In the genomic region with DNA sequence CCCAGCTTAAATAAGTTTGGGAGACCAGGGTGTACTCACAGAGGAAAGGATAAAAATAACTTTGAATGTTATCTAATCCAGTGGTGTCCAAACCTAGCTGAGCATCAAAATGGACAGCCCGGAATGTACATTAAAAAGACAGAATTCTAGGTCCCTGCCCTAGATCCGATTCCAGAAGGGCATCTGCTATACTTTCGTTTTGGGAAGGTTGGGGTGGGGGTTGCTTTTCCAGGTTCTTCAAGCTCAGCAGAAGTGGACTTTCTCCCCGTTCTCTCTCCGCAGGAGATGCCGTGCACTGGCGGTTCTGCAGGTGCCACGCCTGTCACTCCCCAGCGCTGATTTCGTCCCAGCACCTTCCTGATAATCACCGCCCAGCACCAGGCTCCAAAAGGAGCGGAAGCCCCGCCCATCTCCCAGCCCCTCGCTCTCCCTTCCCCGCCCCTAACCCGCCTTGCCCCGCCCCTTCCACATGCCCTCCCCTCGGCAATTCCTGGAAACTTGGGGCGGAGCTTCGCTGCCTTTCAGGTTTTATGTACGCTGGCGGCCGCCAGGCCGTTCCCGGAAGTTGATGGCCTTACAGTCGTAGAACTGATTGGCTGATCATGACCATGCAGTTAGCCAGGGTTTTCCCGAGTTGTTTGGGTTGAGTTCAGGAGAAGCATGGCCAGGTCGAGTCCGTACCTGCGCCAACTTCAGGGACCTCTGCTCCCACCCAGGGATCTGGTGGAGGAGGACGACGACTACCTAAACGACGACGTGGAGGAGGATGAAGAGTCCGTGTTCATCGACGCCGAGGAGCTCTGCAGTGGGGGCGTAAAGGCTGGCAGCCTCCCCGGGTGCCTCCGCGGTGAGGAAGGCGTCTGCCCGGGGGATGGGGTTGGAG, we compare ENCODE assay signal across 8 cellular contexts. TPM values are rescaled to one million over a fixed set of nuclear protein-coding genes. Genes with fewer than 3 reads are reported as not detected.
DNase-seq lines count a peak whose midpoint lies in the region; ATAC-seq and TF ChIP-seq lines count a peak whose summit lies in the region.

A gene (plus strand): TSS at position 550 of the 883 bp plus-strand sequence. CDS start 111 bp downstream, at position 661.

- H3K27me3 Mint-ChIP-seq in activated T-helper 1 cell treated with anti-CD3 and anti-CD28 coated beads, Interleukin-12 subunit alpha, Interleukin-12 subunit beta, Interleukin-2, Interleukin-4 antibody, amounts not matched to agents 30 ng/mL and 10 ng/mL and 1 ng/mL, durations not matched to agents 14 hours and 24 hours and 36 hours (ENCODE audit: insufficient read depth): peaks cover 3% of the 10 kb centered on the region
- H3K27me3 Mint-ChIP-seq in naive B cell: no peaks in the 10 kb centered on the region

- H3K4me3 ChIP-seq in LNCaP clone FGC (ENCODE audit: low read depth, low read length): peak within 1 kb of the TSS; percentile 82
- peak within 1 kb of the TSS; percentile 88 to 99 (median 98) for H3K4me3 ChIP-seq in fibroblast of lung (replicated peaks in 1 of 4; ENCODE audit: control extremely low read depth in 1 of 4, insufficient read depth in 1 of 4, low read depth in 3 of 4, low read length in 4 of 4)

- no peaks in the 10 kb centered on the region for H3K9me3 Mint-ChIP-seq in activated T-helper 1 cell treated with anti-CD3 and anti-CD28 coated beads, Interleukin-12 subunit alpha, Interleukin-12 subunit beta, Interleukin-2, Interleukin-4 antibody, amounts not matched to agents 30 ng/mL and 10 ng/mL and 1 ng/mL, durations not matched to agents 14 hours and 24 hours and 36 hours
- no peaks in the 10 kb centered on the region for H3K9me3 Mint-ChIP-seq in naive B cell
- H3K9me3 Mint-ChIP-seq in stimulated activated effector memory CD8-positive, alpha-beta T cell treated with anti-CD3 and anti-CD28 coated beads, Interleukin-12 subunit alpha, Interleukin-12 subunit beta, amount 100 ng/mL, for 72 hours: no peaks in the 10 kb centered on the region

- H3K9ac ChIP-seq in fibroblast of lung (ENCODE audit: insufficient read depth, low read length): peak within 1 kb of the TSS; percentile 76

- peak within 1 kb of the TSS; percentile 99 for H3K4me2 ChIP-seq in fibroblast of lung (ENCODE audit: extremely low read depth, insufficient read depth, low read length)

- H3K79me2 ChIP-seq in fibroblast of lung (ENCODE audit: control insufficient read depth, insufficient read depth, low read length): no peaks in the 10 kb centered on the region

- TF ChIP-seq CTCF in LNCaP clone FGC (IDR thresholded peaks at IDR 0.05; ENCODE audit: control insufficient read depth, extremely low read depth, insufficient read depth) (no peak), fibroblast of lung (conservative IDR thresholded peaks at IDR 0.05 in 1 of 2, IDR thresholded peaks at IDR 0.05 in 1 of 2; ENCODE audit: low read depth in 1 of 2, low read length in 2 of 2) (no peak)

- H3K9me3 ChIP-seq in fibroblast of lung (ENCODE audit: control insufficient read depth, insufficient read depth, low read depth, low read length): no peaks in the 10 kb centered on the region

- peaks cover 61% of the 10 kb centered on the region for H3K4me1 Mint-ChIP-seq in activated T-helper 1 cell treated with anti-CD3 and anti-CD28 coated beads, Interleukin-12 subunit alpha, Interleukin-12 subunit beta, Interleukin-2, Interleukin-4 antibody, amounts not matched to agents 30 ng/mL and 10 ng/mL and 1 ng/mL, durations not matched to agents 14 hours and 24 hours and 36 hours (ENCODE audit: low read depth)
- peaks cover 32 to 40% (median 38%) of the 10 kb centered on the region in 3 donors for H3K4me1 Mint-ChIP-seq in naive B cell
- H3K4me1 Mint-ChIP-seq in stimulated activated effector memory CD8-positive, alpha-beta T cell treated with anti-CD3 and anti-CD28 coated beads, Interleukin-12 subunit alpha, Interleukin-12 subunit beta, amount 100 ng/mL, for 72 hours: peaks cover 48% of the 10 kb centered on the region

- H3K27ac Mint-ChIP-seq in activated T-helper 1 cell treated with anti-CD3 and anti-CD28 coated beads, Interleukin-12 subunit alpha, Interleukin-12 subunit beta, Interleukin-2, Interleukin-4 antibody, amounts not matched to agents 30 ng/mL and 10 ng/mL and 1 ng/mL, durations not matched to agents 14 hours and 24 hours and 36 hours: peak within 1 kb of the TSS; percentile 99
- peak within 1 kb of the TSS; percentile 93 to 98 (median 96) for H3K27ac Mint-ChIP-seq in naive B cell
- peak within 1 kb of the TSS; percentile 99 for H3K27ac Mint-ChIP-seq in stimulated activated effector memory CD8-positive, alpha-beta T cell treated with anti-CD3 and anti-CD28 coated beads, Interleukin-12 subunit alpha, Interleukin-12 subunit beta, amount 100 ng/mL, for 72 hours

- H3K36me3 ChIP-seq in fibroblast of lung (ENCODE audit: control insufficient read depth, insufficient read depth, low read length): no peaks in the 10 kb centered on the region

- peaks cover 27% of the 10 kb centered on the region for H3K36me3 Mint-ChIP-seq in activated T-helper 1 cell treated with anti-CD3 and anti-CD28 coated beads, Interleukin-12 subunit alpha, Interleukin-12 subunit beta, Interleukin-2, Interleukin-4 antibody, amounts not matched to agents 30 ng/mL and 10 ng/mL and 1 ng/mL, durations not matched to agents 14 hours and 24 hours and 36 hours (ENCODE audit: low read depth)
- H3K36me3 Mint-ChIP-seq in naive B cell: peaks cover 0 to 4% of the 10 kb centered on the region in 2 donors
- peaks cover 36% of the 10 kb centered on the region for H3K36me3 Mint-ChIP-seq in stimulated activated effector memory CD8-positive, alpha-beta T cell treated with anti-CD3 and anti-CD28 coated beads, Interleukin-12 subunit alpha, Interleukin-12 subunit beta, amount 100 ng/mL, for 72 hours

- H3K27me3 ChIP-seq in fibroblast of lung (ENCODE audit: control insufficient read depth, insufficient read depth, low read length): peaks cover 4% of the 10 kb centered on the region

- peak within 1 kb of the TSS; percentile 100 for H3K4me3 Mint-ChIP-seq in activated T-helper 1 cell treated with anti-CD3 and anti-CD28 coated beads, Interleukin-12 subunit alpha, Interleukin-12 subunit beta, Interleukin-2, Interleukin-4 antibody, amounts not matched to agents 30 ng/mL and 10 ng/mL and 1 ng/mL, durations not matched to agents 14 hours and 24 hours and 36 hours
- peak within 1 kb of the TSS; percentile 97 to 100 (median 98) for H3K4me3 Mint-ChIP-seq in naive B cell
- peak within 1 kb of the TSS; percentile 97 for H3K4me3 Mint-ChIP-seq in stimulated activated effector memory CD8-positive, alpha-beta T cell treated with anti-CD3 and anti-CD28 coated beads, Interleukin-12 subunit alpha, Interleukin-12 subunit beta, amount 100 ng/mL, for 72 hours

- H3K4me1 ChIP-seq in fibroblast of lung (ENCODE audit: control insufficient read depth, extremely low read depth, insufficient read depth, low read length): no peaks in the 10 kb centered on the region

- intact Hi-C loops in activated T-helper 1 cell treated with anti-CD3 and anti-CD28 coated beads, Interleukin-12 subunit alpha, Interleukin-12 subunit beta, Interleukin-2, Interleukin-4 antibody, amounts not matched to agents 30 ng/mL and 10 ng/mL and 1 ng/mL, durations not matched to agents 14 hours and 24 hours and 36 hours (cut with micrococcal nuclease): loop anchor here (1.0 to 10.0 kb wide), 12 partner anchors 11 to 1897 kb away; a partner anchor contains a TSS

- H2AFZ ChIP-seq in fibroblast of lung (ENCODE audit: low read length): peak within 1 kb of the TSS; percentile 100

- ATAC-seq in naive B cell (ENCODE audit: low read depth in 2 of 2): peak; percentile 91 to 92
- peak; percentile 89 for ATAC-seq in stimulated activated effector memory CD8-positive, alpha-beta T cell treated with anti-CD3 and anti-CD28 coated beads, Interleukin-12 subunit alpha, Interleukin-12 subunit beta, amount 100 ng/mL, for 72 hours

- DNase-seq in EL (peak; percentile 97), H4 (ENCODE audit: low spot score) (peak; percentile 93), LNCaP clone FGC (ENCODE audit: low read depth) (peak; percentile 93), RPMI8226 (peak; percentile 99), fibroblast of lung (ENCODE audit: low read depth in 2 of 2) (peak; percentile 95 to 96), naive B cell (peak; percentile 80)
- DNase-seq in activated T-helper 1 cell treated with anti-CD3 and anti-CD28 coated beads, Interleukin-12 subunit alpha, Interleukin-12 subunit beta, Interleukin-2, Interleukin-4 antibody, amounts not matched to agents 30 ng/mL and 10 ng/mL and 1 ng/mL, durations not matched to agents 14 hours and 24 hours and 36 hours (ENCODE audit: low spot score): peak; percentile 94
- peak; percentile 84 to 96 for DNase-seq in stimulated activated effector memory CD8-positive, alpha-beta T cell treated with anti-CD3 and anti-CD28 coated beads, Interleukin-12 subunit alpha, Interleukin-12 subunit beta, amount 100 ng/mL, for 72 hours (ENCODE audit: low spot score in 2 of 2)

- no peaks in the 10 kb centered on the region for H4K20me1 ChIP-seq in fibroblast of lung (ENCODE audit: control insufficient read depth, extremely low read depth, insufficient read depth, low read length)

- peak within 1 kb of the TSS; percentile 91 for H3K27ac ChIP-seq in fibroblast of lung (ENCODE audit: insufficient read depth, low read length)

RNA-seq across cellular contexts. Expression of the gene that starts here (rescaled TPM):
- total RNA-seq in H4 (2014; rRNA removed; shearing (Covaris generic)): 0.76 and 1.9 TPM in 2 replicates
- 20.5 and 21.5 TPM in 2 replicates for total RNA-seq in activated T-helper 1 cell treated with anti-CD3 and anti-CD28 coated beads, Interleukin-12 subunit alpha, Interleukin-12 subunit beta, Interleukin-2, Interleukin-4 antibody, amounts not matched to agents 30 ng/mL and 10 ng/mL and 1 ng/mL, durations not matched to agents 14 hours and 24 hours and 36 hours
- 2.6 and 3.1 TPM in 2 replicates for total RNA-seq in fibroblast of lung
- polyA plus RNA-seq in fibroblast of lung (1.1 and 1.2 TPM in 2 replicates), naive B cell (ENCODE audit: low read depth in 6 of 6) (1 to 10 TPM in 5 of 6 donors, under 1 TPM in 1; 0.06 to 6.4 (median 4.9) TPM)
- 0.51 and 0.58 TPM in 2 replicates for polyA plus RNA-seq in fibroblast of lung (2012)
- 1.3 TPM in 2 replicates for polyA minus RNA-seq in fibroblast of lung (ENCODE audit: low replicate concordance)

Comparison
In these comparisons a context has a peak if more than half of its experiments do, and no peak if none do; other contexts are left out.
1. Peak in every context shown above with its lines: DNase-seq, ATAC-seq, H3K4me3 ChIP-seq and H3K27ac ChIP-seq.